Comparison of ENCODE assay signal across 28 cellular contexts in genomic region chrX:13149702-13150101, GRCh38.
"Had no signal": no experiment of that assay in that cellular context is flagged by ENCODE, and none has a peak within 500 bp of the region (broad histone marks: within the 10 kb centered on the region; RNA-seq: fewer than 3 reads in every experiment).

No MANE protein-coding gene starts in this region.

- H3K27me3 Mint-ChIP-seq: activated CD4-positive, alpha-beta memory T cell treated with anti-CD3 and anti-CD28 coated beads for 36 hours; activated CD4-positive, alpha-beta T cell treated with anti-CD3 and anti-CD28 coated beads, Interleukin-2, amount 10 ng/mL, durations not matched to agents 24 days and 14 days; activated naive CD4-positive, alpha-beta T cell treated with anti-CD3 and anti-CD28 coated beads, Interleukin-2, amount 10 ng/mL, durations not matched to agents 7 days and 5 days; activated naive CD8-positive, alpha-beta T cell treated with anti-CD3 and anti-CD28 coated beads, Interleukin-2, amount 10 ng/mL, durations not matched to agents 7 days and 5 days; central memory CD8-positive, alpha-beta T cell; dendritic cell treated with granulocyte-macrophage colony-stimulating factor and Interleukin-4, amounts not matched to agents 40 ng/mL and 50 ng/mL, for 4 days; naive thymus-derived CD8-positive, alpha-beta T cell had no signal

- H3K36me3 Mint-ChIP-seq: neural progenitor cell had no signal

- H3K4me3 ChIP-seq: breast epithelium, esophagus squamous epithelium, neural progenitor cell, right atrium auricular region, smooth muscle cell, stomach, tibial nerve had no signal

- DNase-seq: activated CD4-positive, alpha-beta memory T cell treated with anti-CD3 and anti-CD28 coated beads for 36 hours; activated CD4-positive, alpha-beta T cell treated with anti-CD3 and anti-CD28 coated beads, Interleukin-2, amount 10 ng/mL, durations not matched to agents 24 days and 14 days; activated CD8-positive, alpha-beta memory T cell treated with anti-CD3 and anti-CD28 coated beads, Interleukin-2, amount 50 U/mL, for 4 hours; activated gamma-delta T cell; activated naive CD4-positive, alpha-beta T cell treated with anti-CD3 and anti-CD28 coated beads, Interleukin-2, amount 10 ng/mL, durations not matched to agents 7 days and 5 days; activated naive CD8-positive, alpha-beta T cell treated with anti-CD3 and anti-CD28 coated beads, Interleukin-2, amount 10 ng/mL, durations not matched to agents 7 days and 5 days; activated T-cell treated with anti-CD3 and anti-CD28 coated beads, Interleukin-2, amount 50 U/mL, for 1 hour; esophagus squamous epithelium; islet precursor cell; left cardiac atrium; midbrain; naive thymus-derived CD8-positive, alpha-beta T cell; occipital lobe; stimulated activated CD4-positive, alpha-beta T cell treated with anti-CD3 and anti-CD28 coated beads, Interleukin-2, amount 100 ng/mL, for 24 hours; stimulated activated naive B cell treated with anti-CD40 and anti-IgM and Interleukin-4, amounts not matched to agents 10 μg/mL and 1 μg/mL and 100 μg/mL, for 72 hours; stomach; T-helper 1 cell; WERI-Rb-1 had no signal

- H3K27me3 ChIP-seq: esophagus squamous epithelium, neural progenitor cell, right atrium auricular region, stomach, tibial nerve had no signal

- H3K27ac ChIP-seq: breast epithelium, epithelial cell of prostate, esophagus squamous epithelium, neural progenitor cell, parathyroid adenoma, right atrium auricular region, stomach, tibial nerve, WERI-Rb-1 had no signal

- H3K4me3 Mint-ChIP-seq: activated CD4-positive, alpha-beta memory T cell treated with anti-CD3 and anti-CD28 coated beads for 36 hours; activated CD4-positive, alpha-beta T cell treated with anti-CD3 and anti-CD28 coated beads, Interleukin-2, amount 10 ng/mL, durations not matched to agents 24 days and 14 days; activated naive CD4-positive, alpha-beta T cell treated with anti-CD3 and anti-CD28 coated beads, Interleukin-2, amount 10 ng/mL, durations not matched to agents 7 days and 5 days; activated naive CD8-positive, alpha-beta T cell treated with anti-CD3 and anti-CD28 coated beads, Interleukin-2, amount 10 ng/mL, durations not matched to agents 7 days and 5 days; central memory CD8-positive, alpha-beta T cell; dendritic cell treated with granulocyte-macrophage colony-stimulating factor and Interleukin-4, amounts not matched to agents 40 ng/mL and 50 ng/mL, for 4 days; naive thymus-derived CD8-positive, alpha-beta T cell; neural progenitor cell; stimulated activated naive B cell treated with anti-CD40 and anti-IgM and Interleukin-4, amounts not matched to agents 10 μg/mL and 1 μg/mL and 100 μg/mL, for 72 hours had no signal

- H3K4me1 ChIP-seq: breast epithelium, esophagus squamous epithelium, neural progenitor cell, parathyroid adenoma, right atrium auricular region, stomach, tibial nerve had no signal

- H3K36me3 ChIP-seq: breast epithelium, esophagus squamous epithelium, neural progenitor cell, right atrium auricular region, stomach, tibial nerve, WERI-Rb-1 had no signal

- ATAC-seq: activated CD4-positive, CD25-positive, alpha-beta regulatory T cell treated with anti-CD3 and anti-CD28 coated beads, Interleukin-2, amount 50 U/mL, for 24 hours; naive thymus-derived CD8-positive, alpha-beta T cell; stimulated activated naive B cell treated with anti-CD40 and anti-IgM and Interleukin-4, amounts not matched to agents 10 μg/mL and 1 μg/mL and 100 μg/mL, for 72 hours had no signal

- H3K4me1 Mint-ChIP-seq: neural progenitor cell; stimulated activated naive B cell treated with anti-CD40 and anti-IgM and Interleukin-4, amounts not matched to agents 10 μg/mL and 1 μg/mL and 100 μg/mL, for 72 hours had no signal

- H3K9me3 ChIP-seq: tibial nerve had no signal

- H3K27ac Mint-ChIP-seq: activated CD4-positive, alpha-beta memory T cell treated with anti-CD3 and anti-CD28 coated beads for 36 hours; activated CD4-positive, alpha-beta T cell treated with anti-CD3 and anti-CD28 coated beads, Interleukin-2, amount 10 ng/mL, durations not matched to agents 24 days and 14 days; activated naive CD4-positive, alpha-beta T cell treated with anti-CD3 and anti-CD28 coated beads, Interleukin-2, amount 10 ng/mL, durations not matched to agents 7 days and 5 days; activated naive CD8-positive, alpha-beta T cell treated with anti-CD3 and anti-CD28 coated beads, Interleukin-2, amount 10 ng/mL, durations not matched to agents 7 days and 5 days; dendritic cell treated with granulocyte-macrophage colony-stimulating factor and Interleukin-4, amounts not matched to agents 40 ng/mL and 50 ng/mL, for 4 days; neural progenitor cell; stimulated activated naive B cell treated with anti-CD40 and anti-IgM and Interleukin-4, amounts not matched to agents 10 μg/mL and 1 μg/mL and 100 μg/mL, for 72 hours had no signal
